Comparison of ENCODE assay signal across 11 cellular contexts in genomic region chr17:39757931-39758873, GRCh38. TPM values are rescaled to one million over a fixed set of nuclear protein-coding genes. Genes with fewer than 3 reads are reported as not detected.
DNase-seq lines count a peak whose midpoint lies in the region; ATAC-seq and TF ChIP-seq lines count a peak whose summit lies in the region.
"Had no signal": no experiment of that assay in that cellular context is flagged by ENCODE, and none has a peak within 500 bp of the region (broad histone marks: within the 10 kb centered on the region; RNA-seq: fewer than 3 reads in every experiment).

No MANE protein-coding gene starts in this region.

- H3K9me3 Mint-ChIP-seq in GM23338: no peaks in the 10 kb centered on the region
- no peaks in the 10 kb centered on the region for H3K9me3 Mint-ChIP-seq in activated naive CD8-positive, alpha-beta T cell treated with anti-CD3 and anti-CD28 coated beads, Interleukin-2, amount 10 ng/mL, durations not matched to agents 7 days and 5 days

- H2AFZ ChIP-seq in GM23338: peak overlapping the region; percentile 28; the same call in 1 of the 2 replicates

- H3K79me2 ChIP-seq in GM23338 (replicated peaks; ENCODE audit: insufficient read depth): no peaks in the 10 kb centered on the region

- H3K4me3 Mint-ChIP-seq in GM23338: no peak overlapping the region
- H3K4me3 Mint-ChIP-seq in activated naive CD8-positive, alpha-beta T cell treated with anti-CD3 and anti-CD28 coated beads, Interleukin-2, amount 10 ng/mL, durations not matched to agents 7 days and 5 days: peak overlapping the region; percentile 54

- intact Hi-C loops in vagina (cut with DNase I): no loop called here

- H3K27ac Mint-ChIP-seq in GM23338: no peak overlapping the region
- peak overlapping the region; percentile 66 for H3K27ac Mint-ChIP-seq in activated naive CD8-positive, alpha-beta T cell treated with anti-CD3 and anti-CD28 coated beads, Interleukin-2, amount 10 ng/mL, durations not matched to agents 7 days and 5 days

- H3K27ac ChIP-seq in GM23338 (ENCODE audit: low read depth) (no peak overlapping the region), vagina (no peak overlapping the region)
- H3K27ac ChIP-seq: neutrophil had no signal

- no peaks in the 10 kb centered on the region for H3K9me3 ChIP-seq in vagina
- H3K9me3 ChIP-seq: neutrophil, tibial nerve had no signal

- no peak for TF ChIP-seq POLR2A in vagina (IDR thresholded peaks at IDR 0.05)

- peaks cover 32% of the 10 kb centered on the region for H3K27me3 Mint-ChIP-seq in GM23338 (ENCODE audit: insufficient read depth, low read depth, poor library complexity)
- H3K27me3 Mint-ChIP-seq in activated naive CD8-positive, alpha-beta T cell treated with anti-CD3 and anti-CD28 coated beads, Interleukin-2, amount 10 ng/mL, durations not matched to agents 7 days and 5 days: no peaks in the 10 kb centered on the region

- H3K36me3 ChIP-seq in GM23338 (ENCODE audit: insufficient read depth) (no peaks in the 10 kb centered on the region), vagina (no peaks in the 10 kb centered on the region)
- H3K36me3 ChIP-seq: neutrophil, tibial nerve had no signal

- no peak for ATAC-seq in GM23338
- ATAC-seq in activated naive CD8-positive, alpha-beta T cell treated with anti-CD3 and anti-CD28 coated beads, Interleukin-2, amount 10 ng/mL, durations not matched to agents 7 days and 5 days (ENCODE audit: low read depth): no peak

- H3K4me1 ChIP-seq in GM23338 (ENCODE audit: insufficient read depth) (peaks cover 13% of the 10 kb centered on the region; the same call in 1 of the 2 replicates), vagina (peaks cover 24% of the 10 kb centered on the region)

- H3K27me3 ChIP-seq in GM23338 (ENCODE audit: insufficient read depth) (peaks cover 11% of the 10 kb centered on the region), vagina (no peaks in the 10 kb centered on the region)

- no peaks in the 10 kb centered on the region for H3K36me3 Mint-ChIP-seq in GM23338 (ENCODE audit: low read depth)
- H3K36me3 Mint-ChIP-seq in activated naive CD8-positive, alpha-beta T cell treated with anti-CD3 and anti-CD28 coated beads, Interleukin-2, amount 10 ng/mL, durations not matched to agents 7 days and 5 days: peaks cover 24% of the 10 kb centered on the region

- POLR2A ChIA-PET in activated naive CD8-positive, alpha-beta T cell treated with anti-CD3 and anti-CD28 coated beads, Interleukin-2, amount 10 ng/mL, durations not matched to agents 7 days and 5 days (lab: Charles Lee): interaction anchor here (1.5 to 1.7 kb wide), 2 partner anchors 11 to 104 kb away, joined by 4 to 6 read pairs; no protein-coding TSS in a partner anchor

- H3K4me3 ChIP-seq in GM23338 (no peak overlapping the region), vagina (no peak overlapping the region)
- H3K4me3 ChIP-seq: tibial nerve had no signal

- no peaks in the 10 kb centered on the region for H3K9me2 ChIP-seq in GM23338 (ENCODE audit: insufficient read depth)

- no peaks in the 10 kb centered on the region for H4K20me1 ChIP-seq in GM23338 (replicated peaks; ENCODE audit: insufficient read depth)

- TF ChIP-seq CTCF in GM23338 (conservative IDR thresholded peaks at IDR 0.05; ENCODE audit: low read depth in 2 of 2): no peak
- no peak for TF ChIP-seq CTCF in vagina (IDR thresholded peaks at IDR 0.05)

- H3K4me2 ChIP-seq in GM23338: no peak overlapping the region

- no peak for DNase-seq in GM23338 (ENCODE audit: low spot score)
- peak; percentile 35 for DNase-seq in T-helper 9 cell
- peak; percentile 53 for DNase-seq in activated naive CD8-positive, alpha-beta T cell treated with anti-CD3 and anti-CD28 coated beads, Interleukin-2, amount 10 ng/mL, durations not matched to agents 7 days and 5 days
- DNase-seq in stimulated activated CD8-positive, alpha-beta memory T cell treated with anti-CD3 and anti-CD28 coated beads, Interleukin-4, amount 100 ng/mL, for 48 hours: peak; percentile 78
- DNase-seq in NCI-H1092 treated with DMSO at 0.1 percent for 48 hours (lab: John Stamatoyannopoulos, UW): no peak
- DNase-seq in NCI-H524 treated with DMSO at 0.1 percent for 48 hours (lab: John Stamatoyannopoulos, UW): no peak
- DNase-seq in globus pallidus (ENCODE audit: low spot score): no peak
- DNase-seq in vagina (ENCODE audit: extremely low spot score in 2 of 2): no peak
- DNase-seq: NCI-H524 had no signal

- H3K4me1 Mint-ChIP-seq in GM23338: peaks cover 25% of the 10 kb centered on the region
- H3K4me1 Mint-ChIP-seq in activated naive CD8-positive, alpha-beta T cell treated with anti-CD3 and anti-CD28 coated beads, Interleukin-2, amount 10 ng/mL, durations not matched to agents 7 days and 5 days: peaks cover 51% of the 10 kb centered on the region

- H3F3A ChIP-seq in GM23338 (replicated peaks; ENCODE audit: low read depth): peaks cover 8% of the 10 kb centered on the region

TF ChIP-seq in GM23338, 12 proteins besides CTCF, POLR2A, EP300 and RAD21 (continues in another document):
- TF ChIP-seq POLR2AphosphoS5 (IDR thresholded peaks at IDR 0.05; ENCODE audit: low read depth) (no peak), REST (IDR thresholded peaks at IDR 0.05; ENCODE audit: unreplicated experiment) (no peak), NANOG (IDR thresholded peaks at IDR 0.05; ENCODE audit: borderline replicate concordance) (no peak), ZNF114 (CRISPR knock-in tag; IDR thresholded peaks at IDR 0.05) (no peak), ETS1 (IDR thresholded peaks at IDR 0.05) (no peak)

RNA-seq across cellular contexts. Expression of gene GRB7, which starts 20.5 kb away (rescaled TPM):
- 23.1 and 28.9 TPM in 2 replicates for total RNA-seq in GM23338 (2014; rRNA removed; shearing (Covaris generic))
- 12.8 and 13.1 TPM in 2 replicates for polyA plus RNA-seq in GM23338 (2016; fragmentation: Nextera tagmentation; extraction: Ambion mirVana)
- total RNA-seq in activated naive CD8-positive, alpha-beta T cell treated with anti-CD3 and anti-CD28 coated beads, Interleukin-2, amount 10 ng/mL, durations not matched to agents 7 days and 5 days: under 1 TPM; 0.37 to 0.61 TPM
- 23.6 TPM for total RNA-seq in vagina

RNA-seq across cellular contexts. Expression of gene MIEN1, which starts 27.9 kb away (rescaled TPM):
- total RNA-seq in GM23338 (2014; rRNA removed; shearing (Covaris generic)): 24.3 and 37.1 TPM in 2 replicates
- polyA plus RNA-seq in GM23338 (2016; fragmentation: Nextera tagmentation; extraction: Ambion mirVana): 91.8 and 106 TPM in 2 replicates
- 10 to 100 TPM; 38.1 to 38.6 TPM for total RNA-seq in activated naive CD8-positive, alpha-beta T cell treated with anti-CD3 and anti-CD28 coated beads, Interleukin-2, amount 10 ng/mL, durations not matched to agents 7 days and 5 days
- 74.2 TPM for total RNA-seq in vagina

RNA-seq across cellular contexts. Expression of gene ERBB2, which starts 58.3 kb away (rescaled TPM):
- 193 and 196 TPM in 2 replicates for total RNA-seq in GM23338 (2014; rRNA removed; shearing (Covaris generic))
- 44.9 and 46.2 TPM in 2 replicates for polyA plus RNA-seq in GM23338 (2016; fragmentation: Nextera tagmentation; extraction: Ambion mirVana)
- 1 to 10 TPM; 6.4 to 6.6 TPM for total RNA-seq in activated naive CD8-positive, alpha-beta T cell treated with anti-CD3 and anti-CD28 coated beads, Interleukin-2, amount 10 ng/mL, durations not matched to agents 7 days and 5 days
- total RNA-seq in vagina: 52.1 TPM

Comparison
In these comparisons a context has a peak if more than half of its experiments do, and no peak if none do; other contexts are left out.
1. DNase-seq: peak in T-helper 9 cell (single experiment), activated naive CD8-positive, alpha-beta T cell treated with anti-CD3 and anti-CD28 coated beads, Interleukin-2, amount 10 ng/mL, durations not matched to agents 7 days and 5 days (single experiment) and stimulated activated CD8-positive, alpha-beta memory T cell treated with anti-CD3 and anti-CD28 coated beads, Interleukin-4, amount 100 ng/mL, for 48 hours (single experiment); none in GM23338 (single experiment), NCI-H1092 treated with DMSO at 0.1 percent for 48 hours (single experiment), NCI-H524 treated with DMSO at 0.1 percent for 48 hours (single experiment), globus pallidus (single experiment) and vagina (0 of 2).
2. RNA of gene GRB7, which starts 20.5 kb away (total RNA-seq): 23.1 to 28.9 TPM in GM23338 and 23.6 TPM in vagina (single experiment); 0.37 to 0.61 TPM in activated naive CD8-positive, alpha-beta T cell treated with anti-CD3 and anti-CD28 coated beads, Interleukin-2, amount 10 ng/mL, durations not matched to agents 7 days and 5 days; every median in the first group is over 10 times any median in the second.